In the genomic region with DNA sequence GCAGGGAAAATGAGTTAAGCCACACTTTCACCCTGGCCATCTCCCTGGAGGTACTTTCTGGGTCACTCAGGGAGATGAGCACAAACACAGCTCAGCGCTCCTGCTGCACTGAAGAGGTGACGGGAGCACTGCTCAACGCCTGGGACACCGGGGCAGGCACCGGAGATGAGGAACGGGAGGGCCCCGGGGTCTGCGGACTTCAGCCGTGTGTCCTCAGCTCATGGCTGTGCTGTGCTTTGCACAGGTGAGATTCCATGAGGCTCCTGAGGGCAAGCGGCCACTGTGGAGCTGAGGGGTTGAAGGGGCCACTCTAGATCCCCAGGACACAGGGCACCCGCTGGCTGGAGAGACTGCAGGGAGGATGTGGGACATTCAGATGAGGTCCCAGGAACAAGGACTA, we compare ENCODE assay signal across 35 cellular contexts.
"Had no signal": no experiment of that assay in that cellular context is flagged by ENCODE, and none has a peak within 500 bp of the region (broad histone marks: within the 10 kb centered on the region; RNA-seq: fewer than 3 reads in every experiment).

No MANE protein-coding gene starts in this region.

- DNase-seq: Karpas-422, Kasumi-1, KBM-7, KG1, MG63, MM.1S, MV-4-11, NCI-H1048, NCI-H1092, NCI-H1092 treated with DMSO at 0.1 percent for 48 hours, NCI-H1105, NCI-H1105 treated with DMSO at 0.1 percent for 48 hours, NCI-H1417, NCI-H1417 treated with DMSO at 0.1 percent for 48 hours, NCI-H1436, NCI-H1436 treated with DMSO at 0.1 percent for 48 hours, NCI-H146, NCI-H1694, NCI-H1694 treated with DMSO at 0.1 percent for 48 hours, NCI-H187, NCI-H187 treated with DMSO at 0.1 percent for 48 hours, NCI-H1930, NCI-H2029, NCI-H2029 treated with DMSO at 0.1 percent for 48 hours, NCI-H2081, NCI-H2081 treated with DMSO at 0.1 percent for 48 hours, NCI-H2107, NCI-H2171, NCI-H2171 treated with DMSO at 0.1 percent for 48 hours, NCI-H2227 treated with DMSO at 0.1 percent for 48 hours, NCI-H226, NCI-H345, NCI-H446, NCI-H446 treated with DMSO at 0.1 percent for 48 hours had no signal

- H3K9me3 ChIP-seq: MG63 had no signal

- H3K27ac ChIP-seq: KMS-11 had no signal

- H3K4me2 ChIP-seq: KMS-11 had no signal

- H3K9ac ChIP-seq: KMS-11 had no signal

- H3K36me3 ChIP-seq: MG63 had no signal

- H3K27me3 ChIP-seq: MG63 had no signal

- H3K4me3 ChIP-seq: MG63 had no signal
